In genomic region chr5:139382371-139382770, GRCh38 we compare ENCODE assay signal across 26 cellular contexts. TPM values are rescaled to one million over a fixed set of nuclear protein-coding genes. Genes with fewer than 3 reads are reported as not detected.
A peak's percentile ranks its signal among the peaks of the same experiment; 100 is the strongest.
DNase-seq lines count a peak whose midpoint lies in the region; ATAC-seq and TF ChIP-seq lines count a peak whose summit lies in the region.
"Had no signal": no experiment of that assay in that cellular context is flagged by ENCODE, and none has a peak within 500 bp of the region (broad histone marks: within the 10 kb centered on the region; RNA-seq: fewer than 3 reads in every experiment).

No MANE protein-coding gene starts in this region.

- H3K27me3 ChIP-seq in cardiac muscle cell: no peaks in the 10 kb centered on the region
- no peaks in the 10 kb centered on the region for H3K27me3 ChIP-seq in right atrium auricular region
- H3K27me3 ChIP-seq in liver (ENCODE audit: control insufficient read depth in 4 of 4, insufficient read depth in 4 of 4, low read length in 3 of 4): no peaks in the 10 kb centered on the region
- H3K27me3 ChIP-seq in transverse colon: no peaks in the 10 kb centered on the region
- H3K27me3 ChIP-seq in H7 (ENCODE audit: control insufficient read depth, insufficient read depth, low read length): no peaks in the 10 kb centered on the region
- H3K27me3 ChIP-seq: colonic mucosa, SJCRH30, uterus had no signal

- H3K4me3 ChIP-seq in cardiac muscle cell (no peak overlapping the region), right atrium auricular region (no peak overlapping the region), liver (ENCODE audit: low read depth in 1 of 3, low read length in 3 of 3) (peak overlapping the region; percentile 19 to 61 (median 59)), transverse colon (no peak overlapping the region), H7 (ENCODE audit: insufficient read depth, low read depth, low read length) (no peak overlapping the region)
- H3K4me3 ChIP-seq: colonic mucosa, HAP-1, SJCRH30, uterus had no signal

- peak overlapping the region; percentile 52 for H3K27ac ChIP-seq in cardiac muscle cell
- H3K27ac ChIP-seq in right atrium auricular region: no peak overlapping the region
- H3K27ac ChIP-seq in liver (ENCODE audit: low read depth in 1 of 2, low read length in 2 of 2): peak overlapping the region in 1 of 2 donors; percentile 29
- peak overlapping the region; percentile 35 to 68 (median 56) for H3K27ac ChIP-seq in transverse colon
- H3K27ac ChIP-seq: colonic mucosa, SJCRH30, uterus had no signal

- in situ Hi-C loops in transverse colon (cut with MboI; ENCODE audit: low pct_ligation_motif_present in 1 of 4, low pct_unique_long_range_greater_than_20kb in 1 of 4, low sequenced_read_pairs in 3 of 4): no loop called here

- TF ChIP-seq RAD21 in liver (IDR thresholded peaks at IDR 0.05): no peak

- intact Hi-C loops in transverse colon (cut with DNase I; ENCODE audit: low total_unique reads): no loop called here

- TF ChIP-seq POLR2A in Raji (IDR thresholded peaks at IDR 0.05; ENCODE audit: insufficient read depth, low read depth, low read length) (peak; percentile 46; the same call in 1 of the 2 replicates), transverse colon (IDR thresholded peaks at IDR 0.05) (no peak)

- 59% methylated on average over 9 of the region's 9 CpGs for WGBS in liver
- 75 to 100% methylated on average over 2 to 9 of the region's 9 CpGs for WGBS in transverse colon (ENCODE audit: low coverage in 1 of 2), 2 donors

- no peak for TF ChIP-seq EP300 in transverse colon (IDR thresholded peaks at IDR 0.05; ENCODE audit: low read depth)

- H3K36me3 ChIP-seq in cardiac muscle cell (no peaks in the 10 kb centered on the region), right atrium auricular region (no peaks in the 10 kb centered on the region), liver (ENCODE audit: control insufficient read depth in 4 of 4, insufficient read depth in 3 of 4, low read depth in 1 of 4, low read length in 3 of 4) (peaks cover 0 to 13% (median 9%) of the 10 kb centered on the region in 4 donors), transverse colon (no peaks in the 10 kb centered on the region), H7 (replicated peaks; ENCODE audit: control insufficient read depth, insufficient read depth, low read length) (no peaks in the 10 kb centered on the region)
- H3K36me3 ChIP-seq: colonic mucosa, HAP-1, SJCRH30, uterus had no signal

- peaks cover 17% of the 10 kb centered on the region for H3K4me1 ChIP-seq in cardiac muscle cell (ENCODE audit: low read depth)
- H3K4me1 ChIP-seq in right atrium auricular region: peaks cover 0 to 15% of the 10 kb centered on the region in 2 donors
- peaks cover 16 to 41% (median 35%) of the 10 kb centered on the region in 4 donors for H3K4me1 ChIP-seq in liver (ENCODE audit: control insufficient read depth in 4 of 4, insufficient read depth in 4 of 4, low read length in 3 of 4)
- H3K4me1 ChIP-seq in transverse colon: peaks cover 11 to 39% (median 32%) of the 10 kb centered on the region in 4 donors
- H3K4me1 ChIP-seq: HAP-1, SJCRH30, uterus had no signal

- DNase-seq in cardiac muscle cell (ENCODE audit: low read depth in 1 of 2, low spot score in 1 of 2) (no peak), right atrium auricular region (ENCODE audit: low spot score) (no peak), transverse colon (peak; percentile 28), H7 (no peak), C1 segment of cervical spinal cord (lab: John Stamatoyannopoulos, UW) (no peak)
- DNase-seq: activated CD4-positive, alpha-beta T cell treated with anti-CD3 and anti-CD28 coated beads for 48 hours; activated naive CD8-positive, alpha-beta T cell treated with anti-CD3 and anti-CD28 coated beads, Interleukin-2, amount 50 U/mL, for 24 hours; colonic mucosa; hippocampal formation; NCI-H1417 treated with DMSO at 0.1 percent for 48 hours; NCI-H2171 treated with DMSO at 0.1 percent for 48 hours; NCI-H748 treated with DMSO at 0.1 percent for 48 hours; occipital lobe; SJCRH30; stimulated activated CD4-positive, alpha-beta T cell treated with anti-CD3 and anti-CD28 coated beads, Interleukin-15, amount 100 ng/mL, for 24 hours had no signal

- H3K9me3 ChIP-seq in cardiac muscle cell (ENCODE audit: low read depth): no peaks in the 10 kb centered on the region
- H3K9me3 ChIP-seq in right atrium auricular region: no peaks in the 10 kb centered on the region
- no peaks in the 10 kb centered on the region for H3K9me3 ChIP-seq in liver (ENCODE audit: control insufficient read depth in 4 of 4, low read length in 3 of 4)
- no peaks in the 10 kb centered on the region for H3K9me3 ChIP-seq in transverse colon
- H3K9me3 ChIP-seq: colonic mucosa, HAP-1, SJCRH30, uterus had no signal

- TF ChIP-seq CTCF in cardiac muscle cell (IDR thresholded peaks at IDR 0.05; ENCODE audit: low read depth, low read length) (no peak), right atrium auricular region (IDR thresholded peaks at IDR 0.05) (no peak), liver (IDR thresholded peaks at IDR 0.05; ENCODE audit: low read depth, low read length, missing input control) (no peak), transverse colon (IDR thresholded peaks at IDR 0.05) (no peak)

- ATAC-seq in HG03097 (IDR thresholded peaks at IDR 0.05; ENCODE audit: low FRiP score, unreplicated experiment): no peak
- ATAC-seq: activated naive CD8-positive, alpha-beta T cell treated with anti-CD3 and anti-CD28 coated beads, Interleukin-2, amount 50 U/mL, for 24 hours; right cardiac atrium had no signal

- H3K9ac ChIP-seq in liver (ENCODE audit: low read depth in 1 of 2, low read length in 2 of 2): peak overlapping the region in 1 of 2 donors; percentile 30

TF ChIP-seq in liver, 16 proteins besides CTCF, POLR2A, EP300 and RAD21 (continues in another document):
- TF ChIP-seq GABPA (IDR thresholded peaks at IDR 0.05 in 1 of 2, conservative IDR thresholded peaks at IDR 0.05 in 1 of 2) (no peak), FOXA1 (IDR thresholded peaks at IDR 0.05) (no peak), TAF1 (conservative IDR thresholded peaks at IDR 0.05) (no peak), ATF3 (IDR thresholded peaks at IDR 0.05) (no peak), JUND (IDR thresholded peaks at IDR 0.05) (no peak), MAX (IDR thresholded peaks at IDR 0.05) (no peak)

RNA-seq across cellular contexts. Expression of gene SLC23A1, which starts 0.7 kb away (rescaled TPM):
- total RNA-seq in cardiac muscle cell: 0.81 TPM in 1 of 2 replicates, not detected in the other
- polyA plus RNA-seq in cardiac muscle cell: 0.06 and 0.37 TPM in 2 replicates
- not detected for total RNA-seq in right atrium auricular region
- total RNA-seq in liver: 10 to 100 TPM in 1 of 2 donors, 1 to 10 TPM in 1; 10.0 to 17.5 TPM
- 10 to 100 TPM; 17.3 to 18.0 TPM for polyA plus RNA-seq in liver
- 1 to 10 TPM in 2 of 4 donors, under 1 TPM in 1, not detected in 1; 0.80 to 9.5 (median 7.4) TPM for total RNA-seq in transverse colon
- total RNA-seq in H7 (2014; rRNA removed; shearing (Covaris generic)): not detected in 2 replicates
- total RNA-seq: A172, endothelial cell of umbilical vein, lung microvascular endothelial cell, myocyte, occipital lobe, right cardiac atrium, SJCRH30 had no signal
- polyA plus RNA-seq: CD14-positive monocyte, endothelial cell of umbilical vein had no signal

RNA-seq across cellular contexts. Expression of gene MZB1, which starts 7.3 kb away (rescaled TPM):
- total RNA-seq in cardiac muscle cell (2.3 and 5.3 TPM in 2 replicates), right atrium auricular region (1 to 10 TPM in 1 of 2 donors, under 1 TPM in 1; 0.70 to 1.3 TPM), liver (1 to 10 TPM; 1.8 TPM), transverse colon (10 to 100 TPM in 1 of 4 donors, 1 to 10 TPM in 1, not detected in 2; 4.0 to 39.2 TPM)
- polyA plus RNA-seq in cardiac muscle cell (1.3 and 4.0 TPM in 2 replicates), liver (10 to 100 TPM in 1 of 2 donors, 1 to 10 TPM in 1; 1.8 to 23.7 TPM)
- total RNA-seq in H7 (2014; rRNA removed; shearing (Covaris generic)): 0.18 TPM in 1 of 2 replicates, not detected in the other
- total RNA-seq: A172, endothelial cell of umbilical vein, occipital lobe had no signal
- polyA plus RNA-seq: endothelial cell of umbilical vein had no signal

RNA-seq across cellular contexts. Expression of gene PROB1, which starts 12.5 kb away (rescaled TPM):
- 22.2 and 42.5 TPM in 2 replicates for total RNA-seq in cardiac muscle cell
- polyA plus RNA-seq in cardiac muscle cell: 15.2 and 20.5 TPM in 2 replicates
- total RNA-seq in right atrium auricular region: 10 to 100 TPM; 15.8 to 28.6 TPM
- total RNA-seq in liver: under 1 TPM; 0.28 to 0.67 TPM
- polyA plus RNA-seq in liver: under 1 TPM; 0.04 to 0.39 TPM
- 1 to 10 TPM in 1 of 4 donors, under 1 TPM in 2, not detected in 1; 0.55 to 1.1 (median 0.60) TPM for total RNA-seq in transverse colon
- 1.4 and 1.7 TPM in 2 replicates for total RNA-seq in H7 (2014; rRNA removed; shearing (Covaris generic))

RNA-seq across cellular contexts. Expression of gene SPATA24, which starts 21.5 kb away (rescaled TPM):
- 14.2 and 45.3 TPM in 2 replicates for total RNA-seq in cardiac muscle cell
- 12.8 and 29.0 TPM in 2 replicates for polyA plus RNA-seq in cardiac muscle cell
- total RNA-seq in right atrium auricular region: 10 to 100 TPM in 1 of 2 donors, 1 to 10 TPM in 1; 9.5 to 29.7 TPM
- 1 to 10 TPM; 1.8 to 2.4 TPM for total RNA-seq in liver
- polyA plus RNA-seq in liver: 1 to 10 TPM; 2.7 TPM
- total RNA-seq in transverse colon: 1 to 10 TPM in 2 of 4 donors, not detected in 2; 3.0 TPM
- 7.7 and 8.6 TPM in 2 replicates for total RNA-seq in H7 (2014; rRNA removed; shearing (Covaris generic))

RNA-seq across cellular contexts. Expression of gene PAIP2, which starts 40.7 kb away (rescaled TPM):
- total RNA-seq in cardiac muscle cell (88.3 and 93.1 TPM in 2 replicates), right atrium auricular region (100 to 1,000 TPM in 1 of 2 donors, 10 to 100 TPM in 1; 97.6 to 156 TPM), liver (10 to 100 TPM; 41.5 to 42.2 TPM), transverse colon (10 to 100 TPM; 13.8 to 67.3 (median 36.5) TPM)
- polyA plus RNA-seq in cardiac muscle cell (220 and 243 TPM in 2 replicates), liver (10 to 100 TPM; 47.9 to 63.2 TPM)
- total RNA-seq in H7 (2014; rRNA removed; shearing (Covaris generic)): 50.9 and 57.0 TPM in 2 replicates

Comparison
In these comparisons a context has a peak if more than half of its experiments do, and no peak if none do; other contexts are left out.
1. H3K27ac ChIP-seq: peak in cardiac muscle cell (single experiment) and transverse colon (4 of 4); none in right atrium auricular region (0 of 2).
2. H3K4me3 ChIP-seq: peak in liver (3 of 3); none in cardiac muscle cell (single experiment), right atrium auricular region (0 of 2), transverse colon (0 of 4) and H7 (single experiment).